Comparison of ENCODE assay signal across 8 cellular contexts in the genomic region with DNA sequence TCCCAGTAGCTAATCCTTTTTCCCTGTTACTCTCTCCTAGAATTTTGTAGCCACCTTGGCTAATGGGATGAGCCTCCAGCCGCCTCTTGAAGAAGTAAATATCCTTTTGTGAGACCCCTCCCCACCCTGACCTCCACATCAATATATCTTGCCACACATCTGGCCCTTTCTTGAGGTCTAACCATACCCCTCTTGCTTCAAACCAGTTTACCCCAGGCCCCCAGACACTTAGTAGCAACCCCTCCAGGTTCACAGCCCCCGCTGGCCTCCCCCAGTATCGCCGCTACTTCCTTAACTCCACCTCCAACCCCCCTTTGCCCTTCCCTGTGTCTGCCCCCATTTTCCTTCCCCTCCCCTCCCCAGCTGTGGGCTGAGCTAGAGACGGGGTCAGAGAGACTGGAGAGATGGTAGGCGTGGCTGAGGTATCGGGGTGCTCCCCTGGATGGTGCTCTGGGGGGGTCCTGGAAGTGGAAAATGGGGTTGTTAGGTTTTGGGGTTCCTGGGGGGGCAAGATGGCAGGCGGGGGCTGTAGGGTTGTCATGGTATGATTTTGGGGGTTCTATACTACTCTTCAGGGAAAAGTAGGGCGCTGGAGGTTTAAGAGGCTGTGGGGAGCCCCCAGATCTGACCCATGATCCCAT. TPM values are rescaled to one million over a fixed set of nuclear protein-coding genes. Genes with fewer than 3 reads are reported as not detected.
DNase-seq lines count a peak whose midpoint lies in the region; ATAC-seq, FAIRE-seq and TF ChIP-seq lines count a peak whose summit lies in the region.

No MANE protein-coding gene starts in this region.

- POLR2A ChIA-PET in HepG2 (lab: Yijun Ruan, JAX), result interaction anchor here (1.6 kb wide), 1 partner anchor 184 kb away, joined by 5 read pairs; the partner anchor contains the start of gene RPS11

- peak overlapping the region; percentile 49 for H3K27ac ChIP-seq in HepG2 (ENCODE audit: extremely low read length, insufficient read depth, low read length)
- no peak overlapping the region for H3K27ac ChIP-seq in right lobe of liver
- peak overlapping the region; percentile 86 for H3K27ac ChIP-seq in angular gyrus (ENCODE audit: low read depth, low read length)
- peak overlapping the region; percentile 65 to 70 for H3K27ac ChIP-seq in uterus

- peaks cover 39% of the 10 kb centered on the region for H3K4me1 ChIP-seq in HepG2 (ENCODE audit: insufficient read depth, low read length)
- H3K4me1 ChIP-seq in right lobe of liver, result peaks cover 0 to 14% (median 4%) of the 10 kb centered on the region in 4 donors
- H3K4me1 ChIP-seq in uterus, result peaks cover 0 to 4% of the 10 kb centered on the region in 2 donors

- H3K36me3 Mint-ChIP-seq in mesothelial cell of epicardium, result peaks cover 8% of the 10 kb centered on the region

- no peaks in the 10 kb centered on the region for H3K27me3 Mint-ChIP-seq in mesothelial cell of epicardium (ENCODE audit: low read depth)

- 91% methylated on average over 9 of the region's 9 CpGs for WGBS in HepG2 (ENCODE audit: low lambda C conversion rate)
- 49% methylated on average over 8 of the region's 9 CpGs for WGBS in right lobe of liver (ENCODE audit: insufficient coverage, low coverage, low lambda C conversion rate, missing lambda C conversion rate)

- DNase-seq in HepG2 (ENCODE audit: low spot score), result no peak
- DNase-seq in right lobe of liver, result no peak
- no peak for DNase-seq in mesothelial cell of epicardium (ENCODE audit: low spot score in 2 of 2, unreplicated experiment in 2 of 2)
- DNase-seq in uterus, result no peak
- DNase-seq in NCI-H128 (lab: John Stamatoyannopoulos, UW; ENCODE audit: unreplicated experiment), result no peak
- DNase-seq in GM12892 (ENCODE audit: insufficient read length), result no peak

- no peaks in the 10 kb centered on the region for H3K9me3 Mint-ChIP-seq in mesothelial cell of epicardium

- TF ChIP-seq POLR2A in HepG2 (IDR thresholded peaks at IDR 0.05; ENCODE audit: insufficient read depth in 1 of 2, low read depth in 2 of 2, low read length in 2 of 2) (no peak), right lobe of liver (IDR thresholded peaks at IDR 0.05) (no peak), uterus (IDR thresholded peaks at IDR 0.05) (no peak), GM12892 (IDR thresholded peaks at IDR 0.05; ENCODE audit: low read depth, low read length) (no peak)

- H3K4me1 Mint-ChIP-seq in mesothelial cell of epicardium, result peaks cover 22% of the 10 kb centered on the region

- CTCF ChIA-PET in HepG2 (lab: Yijun Ruan, JAX; ENCODE audit: low intra/inter-chr PET ratio, low total read pairs), result interaction anchor here (0.9 to 1.5 kb wide), 2 partner anchors 8 to 110 kb away, joined by 3 to 5 read pairs; no protein-coding TSS in a partner anchor

- H2AFZ ChIP-seq in HepG2 (ENCODE audit: low read length), result no peak overlapping the region

- no peak for FAIRE-seq in HepG2 (lab: Jason Lieb, UNC)
- FAIRE-seq in GM12892 (lab: Jason Lieb, UNC), result no peak

- no peak overlapping the region for H3K9ac ChIP-seq in HepG2 (ENCODE audit: insufficient read depth, low read depth, low read length)

- peak overlapping the region; percentile 47 for H3K4me3 Mint-ChIP-seq in mesothelial cell of epicardium

- H3K27me3 ChIP-seq in HepG2 (ENCODE audit: control insufficient read depth in 1 of 2, insufficient read depth in 2 of 2, low read length in 2 of 2) (no peaks in the 10 kb centered on the region), right lobe of liver (no peaks in the 10 kb centered on the region), uterus (no peaks in the 10 kb centered on the region)

- no TSS peak for BruUV-seq in HepG2 (replicated peaks; lab: Mats Ljungman, UMichigan)

- H3K27ac Mint-ChIP-seq in mesothelial cell of epicardium, result peak overlapping the region; percentile 91

- no peak for TF ChIP-seq CTCF in HepG2 (CRISPR knock-in tag; IDR thresholded peaks at IDR 0.05)
- TF ChIP-seq CTCF in right lobe of liver (IDR thresholded peaks at IDR 0.05), result no peak
- no peak for TF ChIP-seq CTCF in mesothelial cell of epicardium (IDR thresholded peaks at IDR 0.05; ENCODE audit: unreplicated experiment)
- no peak for TF ChIP-seq CTCF in uterus (IDR thresholded peaks at IDR 0.05)

- in situ Hi-C loops in HepG2 (cut with HindIII; ENCODE audit: extremely low pct_ligation_motif_present, low pct_unique_long_range_greater_than_20kb), result loop anchor here (10.0 kb wide), 1 partner anchor 85 kb away; the partner anchor contains the start of gene PRR12

- H3K4me2 ChIP-seq in HepG2 (ENCODE audit: low read depth, low read length), result peak overlapping the region; percentile 34

- ATAC-seq in HepG2 (no peak), right lobe of liver (no peak), GM19455 (IDR thresholded peaks at IDR 0.05; ENCODE audit: unreplicated experiment) (no peak)

- TF ChIP-seq EP300 in HepG2 (IDR thresholded peaks at IDR 0.05; ENCODE audit: low read depth in 2 of 2, low read length in 2 of 2) (no peak), HepG2 (CRISPR knock-in tag; IDR thresholded peaks at IDR 0.05; ENCODE audit: borderline replicate concordance) (no peak)

- H4K20me1 ChIP-seq in HepG2 (ENCODE audit: insufficient read depth, low read length), result peaks cover 38% of the 10 kb centered on the region

- H3K36me3 ChIP-seq in HepG2 (replicated peaks in 1 of 2; ENCODE audit: control insufficient read depth in 1 of 2, insufficient read depth in 2 of 2, low read length in 2 of 2) (peaks cover 13 to 41% of the 10 kb centered on the region in 2 experiments), right lobe of liver (peaks cover 0 to 34% (median 5%) of the 10 kb centered on the region in 4 donors), uterus (no peaks in the 10 kb centered on the region)

- no peak overlapping the region; a peak in 1 of 6 replicates for H3K4me3 ChIP-seq in HepG2 (replicated peaks in 1 of 3; ENCODE audit: insufficient read depth in 1 of 3, low read depth in 2 of 3, low read length in 3 of 3)
- no peak overlapping the region for H3K4me3 ChIP-seq in right lobe of liver
- H3K4me3 ChIP-seq in uterus, result peak overlapping the region in 1 of 2 donors; percentile 8

- TF ChIP-seq RAD21 in HepG2 (CRISPR knock-in tag; IDR thresholded peaks at IDR 0.05), result no peak

- intact Hi-C loops in HepG2 (cut with micrococcal nuclease; ENCODE audit: unreplicated experiment), result loop anchor here (5.0 kb wide), 1 partner anchor 38 kb away; the partner anchor contains the start of genes RRAS and SCAF1
- intact Hi-C loops in right lobe of liver (cut with DNase I), result loop anchor here in 1 of 2 donors (10.0 kb wide), 1 partner anchor 105 kb away; no protein-coding TSS in a partner anchor
- intact Hi-C loops in uterus (cut with DNase I; ENCODE audit: low total_unique reads), result no loop called here

- H3K79me2 ChIP-seq in HepG2 (ENCODE audit: insufficient read depth, low read length), result peaks cover 42% of the 10 kb centered on the region

- no peaks in the 10 kb centered on the region for H3K9me3 ChIP-seq in HepG2 (ENCODE audit: low read length)
- H3K9me3 ChIP-seq in right lobe of liver, result no peaks in the 10 kb centered on the region
- no peaks in the 10 kb centered on the region for H3K9me3 ChIP-seq in uterus

RNA-seq across cellular contexts. Expression of gene PRMT1, which starts 2.9 kb away (rescaled TPM):
- 324 and 372 TPM in 2 replicates for total RNA-seq in HepG2 (2016; rRNA removed; fragmentation: Illumina TruSeq; extraction: Trizol)
- total RNA-seq in HepG2 (2016; cell fraction: cytosol; rRNA removed; fragmentation: Illumina TruSeq; extraction: Trizol; ENCODE audit: low read depth), result 103 and 108 TPM in 2 replicates
- 334 and 405 TPM in 2 replicates for total RNA-seq in HepG2 (2016; cell fraction: insoluble cytoplasmic fraction; rRNA removed; fragmentation: Illumina TruSeq; extraction: Trizol)
- 115 and 120 TPM in 2 replicates for total RNA-seq in HepG2 (2016; cell fraction: membrane; rRNA removed; fragmentation: Illumina TruSeq; extraction: Trizol)
- total RNA-seq in HepG2 (2016; cell fraction: nucleus; rRNA removed; fragmentation: Illumina TruSeq; extraction: Trizol), result 123 and 139 TPM in 2 replicates
- 374 and 400 TPM in 2 replicates for polyA plus RNA-seq in HepG2 (2011; rRNA removed)
- 396 and 593 TPM in 2 replicates for polyA plus RNA-seq in HepG2 (2011; cell fraction: cytosol; rRNA removed)
- 354 and 430 TPM in 2 replicates for polyA plus RNA-seq in HepG2 (2011; cell fraction: nucleus; rRNA removed)
- polyA plus RNA-seq in HepG2 (2012), result 181 and 214 TPM in 2 replicates
- polyA plus RNA-seq in HepG2 (2016; cell fraction: cytosol; fragmentation: Illumina TruSeq; extraction: Trizol; ENCODE audit: low read depth), result 80.1 and 82.6 TPM in 2 replicates
- 379 and 381 TPM in 2 replicates for polyA plus RNA-seq in HepG2 (2016; cell fraction: insoluble cytoplasmic fraction; fragmentation: Illumina TruSeq; extraction: Trizol; ENCODE audit: low read depth)
- 86.8 and 91.7 TPM in 2 replicates for polyA plus RNA-seq in HepG2 (2016; cell fraction: membrane; fragmentation: Illumina TruSeq; extraction: Trizol; ENCODE audit: low read depth)
- polyA plus RNA-seq in HepG2 (2016; cell fraction: nucleus; fragmentation: Illumina TruSeq; extraction: Trizol; ENCODE audit: insufficient read depth, low read depth), result 224 and 236 TPM in 2 replicates
- 504 and 617 TPM in 2 replicates for polyA minus RNA-seq in HepG2 (2011; rRNA and poly(A)+ RNA removed; ENCODE audit: low replicate concordance)
- 158 and 170 TPM in 2 replicates for polyA minus RNA-seq in HepG2 (2011; cell fraction: cytosol; rRNA and poly(A)+ RNA removed)
- polyA minus RNA-seq in HepG2 (2011; cell fraction: nucleus; rRNA and poly(A)+ RNA removed), result 133 and 141 TPM in 2 replicates
- 10 to 100 TPM; 25.3 to 63.2 (median 39.9) TPM for total RNA-seq in right lobe of liver
- 273 to 283 TPM (median 280 TPM) in 3 replicates for total RNA-seq in mesothelial cell of epicardium
- 100 to 1,000 TPM in 3 of 4 donors, 10 to 100 TPM in 1; 78.5 to 274 (median 217) TPM for total RNA-seq in uterus
- polyA plus RNA-seq in GM12892 (2012; ENCODE audit: missing spikeins), result 253 TPM

RNA-seq across cellular contexts. Expression of gene ADM5, which starts 9.4 kb away (rescaled TPM):
- total RNA-seq in HepG2 (2016; rRNA removed; fragmentation: Illumina TruSeq; extraction: Trizol) (1.1 and 2.7 TPM in 2 replicates), right lobe of liver (under 1 TPM; 0.19 to 0.70 (median 0.51) TPM), mesothelial cell of epicardium (10.4 to 10.5 TPM (median 10.4 TPM) in 3 replicates), uterus (1 to 10 TPM in 3 of 4 donors, not detected in 1; 1.3 to 6.0 (median 1.5) TPM)
- total RNA-seq in HepG2 (2016; cell fraction: cytosol; rRNA removed; fragmentation: Illumina TruSeq; extraction: Trizol; ENCODE audit: low read depth), result 0.40 and 0.71 TPM in 2 replicates
- 0.88 and 3.2 TPM in 2 replicates for total RNA-seq in HepG2 (2016; cell fraction: insoluble cytoplasmic fraction; rRNA removed; fragmentation: Illumina TruSeq; extraction: Trizol)
- total RNA-seq in HepG2 (2016; cell fraction: membrane; rRNA removed; fragmentation: Illumina TruSeq; extraction: Trizol), result 0.40 and 0.41 TPM in 2 replicates
- total RNA-seq in HepG2 (2016; cell fraction: nucleus; rRNA removed; fragmentation: Illumina TruSeq; extraction: Trizol), result 2.7 and 4.3 TPM in 2 replicates
- polyA plus RNA-seq in HepG2 (2011; rRNA removed), result 4.1 and 4.7 TPM in 2 replicates
- polyA plus RNA-seq in HepG2 (2011; cell fraction: cytosol; rRNA removed), result 0.71 and 1.3 TPM in 2 replicates
- polyA plus RNA-seq in HepG2 (2011; cell fraction: nucleus; rRNA removed), result 60.3 and 95.3 TPM in 2 replicates
- 1.6 and 2.8 TPM in 2 replicates for polyA plus RNA-seq in HepG2 (2012)
- 0.72 and 0.75 TPM in 2 replicates for polyA plus RNA-seq in HepG2 (2016; cell fraction: cytosol; fragmentation: Illumina TruSeq; extraction: Trizol; ENCODE audit: low read depth)
- 0.62 and 0.95 TPM in 2 replicates for polyA plus RNA-seq in HepG2 (2016; cell fraction: insoluble cytoplasmic fraction; fragmentation: Illumina TruSeq; extraction: Trizol; ENCODE audit: low read depth)
- polyA plus RNA-seq in HepG2 (2016; cell fraction: membrane; fragmentation: Illumina TruSeq; extraction: Trizol; ENCODE audit: low read depth), result 0.78 and 1.1 TPM in 2 replicates
- polyA plus RNA-seq in HepG2 (2016; cell fraction: nucleus; fragmentation: Illumina TruSeq; extraction: Trizol; ENCODE audit: insufficient read depth, low read depth), result 13.9 and 14.8 TPM in 2 replicates
- polyA minus RNA-seq in HepG2 (2011; rRNA and poly(A)+ RNA removed; ENCODE audit: low replicate concordance), result 3.2 and 4.3 TPM in 2 replicates
- polyA minus RNA-seq in HepG2 (2011; cell fraction: cytosol; rRNA and poly(A)+ RNA removed), result not detected in 2 replicates
- 6.6 and 10.9 TPM in 2 replicates for polyA minus RNA-seq in HepG2 (2011; cell fraction: nucleus; rRNA and poly(A)+ RNA removed)
- 0.68 TPM for polyA plus RNA-seq in GM12892 (2012; ENCODE audit: missing spikeins)

RNA-seq across cellular contexts. Expression of gene CPT1C, which starts 11.0 kb away (rescaled TPM):
- total RNA-seq in HepG2 (2016; rRNA removed; fragmentation: Illumina TruSeq; extraction: Trizol) (not detected in 2 replicates), right lobe of liver (1 to 10 TPM in 3 of 6 experiments, under 1 TPM in 3; 0.43 to 6.7 (median 0.97) TPM), mesothelial cell of epicardium (60.3 to 62.5 TPM (median 60.9 TPM) in 3 replicates), uterus (10 to 100 TPM in 2 of 4 donors, 1 to 10 TPM in 2; 1.5 to 26.6 (median 12.2) TPM)
- not detected in 2 replicates for total RNA-seq in HepG2 (2016; cell fraction: cytosol; rRNA removed; fragmentation: Illumina TruSeq; extraction: Trizol; ENCODE audit: low read depth)
- not detected in 2 replicates for total RNA-seq in HepG2 (2016; cell fraction: insoluble cytoplasmic fraction; rRNA removed; fragmentation: Illumina TruSeq; extraction: Trizol)
- total RNA-seq in HepG2 (2016; cell fraction: membrane; rRNA removed; fragmentation: Illumina TruSeq; extraction: Trizol), result not detected in 2 replicates
- total RNA-seq in HepG2 (2016; cell fraction: nucleus; rRNA removed; fragmentation: Illumina TruSeq; extraction: Trizol), result not detected in 2 replicates
- 0.07 and 0.18 TPM in 2 replicates for polyA plus RNA-seq in HepG2 (2011; rRNA removed)
- polyA plus RNA-seq in HepG2 (2011; cell fraction: cytosol; rRNA removed), result 0.23 and 0.29 TPM in 2 replicates
- polyA plus RNA-seq in HepG2 (2011; cell fraction: nucleus; rRNA removed), result 0.37 and 0.47 TPM in 2 replicates
- polyA plus RNA-seq in HepG2 (2012), result 0.15 and 0.39 TPM in 2 replicates
- 0.17 TPM in 1 of 2 replicates, not detected in the other for polyA plus RNA-seq in HepG2 (2016; cell fraction: cytosol; fragmentation: Illumina TruSeq; extraction: Trizol; ENCODE audit: low read depth)
- not detected in 2 replicates for polyA plus RNA-seq in HepG2 (2016; cell fraction: insoluble cytoplasmic fraction; fragmentation: Illumina TruSeq; extraction: Trizol; ENCODE audit: low read depth)
- not detected in 2 replicates for polyA plus RNA-seq in HepG2 (2016; cell fraction: membrane; fragmentation: Illumina TruSeq; extraction: Trizol; ENCODE audit: low read depth)
- polyA plus RNA-seq in HepG2 (2016; cell fraction: nucleus; fragmentation: Illumina TruSeq; extraction: Trizol; ENCODE audit: insufficient read depth, low read depth), result not detected in 2 replicates
- polyA minus RNA-seq in HepG2 (2011; rRNA and poly(A)+ RNA removed; ENCODE audit: low replicate concordance), result 2.0 TPM in 1 of 2 replicates, not detected in the other
- polyA minus RNA-seq in HepG2 (2011; cell fraction: cytosol; rRNA and poly(A)+ RNA removed), result not detected in 2 replicates
- not detected in 2 replicates for polyA minus RNA-seq in HepG2 (2011; cell fraction: nucleus; rRNA and poly(A)+ RNA removed)
- polyA plus RNA-seq in GM12892 (2012; ENCODE audit: missing spikeins), result not detected

RNA-seq across cellular contexts. Expression of gene BCL2L12, which starts 14.2 kb away (rescaled TPM):
- total RNA-seq in HepG2 (2016; rRNA removed; fragmentation: Illumina TruSeq; extraction: Trizol), result 32.6 and 40.8 TPM in 2 replicates
- total RNA-seq in HepG2 (2016; cell fraction: cytosol; rRNA removed; fragmentation: Illumina TruSeq; extraction: Trizol; ENCODE audit: low read depth), result 40.5 and 48.9 TPM in 2 replicates
- total RNA-seq in HepG2 (2016; cell fraction: insoluble cytoplasmic fraction; rRNA removed; fragmentation: Illumina TruSeq; extraction: Trizol), result 24.9 and 37.3 TPM in 2 replicates
- 43.5 and 49.7 TPM in 2 replicates for total RNA-seq in HepG2 (2016; cell fraction: membrane; rRNA removed; fragmentation: Illumina TruSeq; extraction: Trizol)
- total RNA-seq in HepG2 (2016; cell fraction: nucleus; rRNA removed; fragmentation: Illumina TruSeq; extraction: Trizol), result 21.3 and 23.0 TPM in 2 replicates
- polyA plus RNA-seq in HepG2 (2011; rRNA removed), result 25.9 and 26.8 TPM in 2 replicates
- 15.4 and 32.6 TPM in 2 replicates for polyA plus RNA-seq in HepG2 (2011; cell fraction: cytosol; rRNA removed)
- polyA plus RNA-seq in HepG2 (2011; cell fraction: nucleus; rRNA removed), result 36.4 and 36.7 TPM in 2 replicates
- polyA plus RNA-seq in HepG2 (2012), result 18.1 and 30.0 TPM in 2 replicates
- 55.6 and 70.4 TPM in 2 replicates for polyA plus RNA-seq in HepG2 (2016; cell fraction: cytosol; fragmentation: Illumina TruSeq; extraction: Trizol; ENCODE audit: low read depth)
- polyA plus RNA-seq in HepG2 (2016; cell fraction: insoluble cytoplasmic fraction; fragmentation: Illumina TruSeq; extraction: Trizol; ENCODE audit: low read depth), result 42.1 and 43.5 TPM in 2 replicates
- polyA plus RNA-seq in HepG2 (2016; cell fraction: membrane; fragmentation: Illumina TruSeq; extraction: Trizol; ENCODE audit: low read depth), result 55.2 and 64.2 TPM in 2 replicates
- 55.4 and 61.4 TPM in 2 replicates for polyA plus RNA-seq in HepG2 (2016; cell fraction: nucleus; fragmentation: Illumina TruSeq; extraction: Trizol; ENCODE audit: insufficient read depth, low read depth)
- 13.7 and 25.5 TPM in 2 replicates for polyA minus RNA-seq in HepG2 (2011; rRNA and poly(A)+ RNA removed; ENCODE audit: low replicate concordance)
- 6.4 and 11.1 TPM in 2 replicates for polyA minus RNA-seq in HepG2 (2011; cell fraction: cytosol; rRNA and poly(A)+ RNA removed)
- polyA minus RNA-seq in HepG2 (2011; cell fraction: nucleus; rRNA and poly(A)+ RNA removed), result 4.2 and 9.6 TPM in 2 replicates
- total RNA-seq in right lobe of liver, result 10 to 100 TPM in 4 of 6 experiments, 1 to 10 TPM in 2; 4.5 to 11.6 (median 10.5) TPM
- 44.5 to 46.0 TPM (median 44.7 TPM) in 3 replicates for total RNA-seq in mesothelial cell of epicardium
- total RNA-seq in uterus, result 10 to 100 TPM in 1 of 4 donors, 1 to 10 TPM in 3; 3.1 to 23.8 (median 3.5) TPM
- 35.2 TPM for polyA plus RNA-seq in GM12892 (2012; ENCODE audit: missing spikeins)

RNA-seq across cellular contexts. Expression of gene IRF3, which starts 14.3 kb away (rescaled TPM):
- 61.0 and 65.5 TPM in 2 replicates for total RNA-seq in HepG2 (2016; rRNA removed; fragmentation: Illumina TruSeq; extraction: Trizol)
- 23.6 and 23.7 TPM in 2 replicates for total RNA-seq in HepG2 (2016; cell fraction: cytosol; rRNA removed; fragmentation: Illumina TruSeq; extraction: Trizol; ENCODE audit: low read depth)
- 50.6 and 64.5 TPM in 2 replicates for total RNA-seq in HepG2 (2016; cell fraction: insoluble cytoplasmic fraction; rRNA removed; fragmentation: Illumina TruSeq; extraction: Trizol)
- 26.7 and 37.0 TPM in 2 replicates for total RNA-seq in HepG2 (2016; cell fraction: membrane; rRNA removed; fragmentation: Illumina TruSeq; extraction: Trizol)
- 30.2 and 40.5 TPM in 2 replicates for total RNA-seq in HepG2 (2016; cell fraction: nucleus; rRNA removed; fragmentation: Illumina TruSeq; extraction: Trizol)
- 61.9 and 66.2 TPM in 2 replicates for polyA plus RNA-seq in HepG2 (2011; rRNA removed)
- 40.1 and 60.0 TPM in 2 replicates for polyA plus RNA-seq in HepG2 (2011; cell fraction: cytosol; rRNA removed)
- polyA plus RNA-seq in HepG2 (2011; cell fraction: nucleus; rRNA removed), result 110 and 114 TPM in 2 replicates
- polyA plus RNA-seq in HepG2 (2012), result 49.4 and 77.2 TPM in 2 replicates
- 17.9 and 23.0 TPM in 2 replicates for polyA plus RNA-seq in HepG2 (2016; cell fraction: cytosol; fragmentation: Illumina TruSeq; extraction: Trizol; ENCODE audit: low read depth)
- polyA plus RNA-seq in HepG2 (2016; cell fraction: insoluble cytoplasmic fraction; fragmentation: Illumina TruSeq; extraction: Trizol; ENCODE audit: low read depth), result 44.7 and 50.0 TPM in 2 replicates
- 26.1 and 33.5 TPM in 2 replicates for polyA plus RNA-seq in HepG2 (2016; cell fraction: membrane; fragmentation: Illumina TruSeq; extraction: Trizol; ENCODE audit: low read depth)
- polyA plus RNA-seq in HepG2 (2016; cell fraction: nucleus; fragmentation: Illumina TruSeq; extraction: Trizol; ENCODE audit: insufficient read depth, low read depth), result 89.5 and 108 TPM in 2 replicates
- 34.8 and 80.6 TPM in 2 replicates for polyA minus RNA-seq in HepG2 (2011; rRNA and poly(A)+ RNA removed; ENCODE audit: low replicate concordance)
- 26.6 and 26.9 TPM in 2 replicates for polyA minus RNA-seq in HepG2 (2011; cell fraction: cytosol; rRNA and poly(A)+ RNA removed)
- polyA minus RNA-seq in HepG2 (2011; cell fraction: nucleus; rRNA and poly(A)+ RNA removed), result 7.9 and 16.9 TPM in 2 replicates
- total RNA-seq in right lobe of liver, result 10 to 100 TPM; 29.6 to 41.8 (median 35.3) TPM
- 89.4 to 101 TPM (median 95.0 TPM) in 3 replicates for total RNA-seq in mesothelial cell of epicardium
- 100 to 1,000 TPM in 1 of 4 donors, 10 to 100 TPM in 2, 1 to 10 TPM in 1; 8.2 to 106 (median 63.9) TPM for total RNA-seq in uterus
- polyA plus RNA-seq in GM12892 (2012; ENCODE audit: missing spikeins), result 61.7 TPM

Comparison
In these comparisons a context has a peak if more than half of its experiments do, and no peak if none do; other contexts are left out.
1. H3K27ac ChIP-seq: peak in HepG2 (single experiment), angular gyrus (single experiment) and uterus (2 of 2); none in right lobe of liver (0 of 3).